ENCODE assay signal across 15 cellular contexts in genomic region chr16:15976225-15976812, GRCh38. TPM values are rescaled to one million over a fixed set of nuclear protein-coding genes. Genes with fewer than 3 reads are reported as not detected.
DNase-seq lines count a peak whose midpoint lies in the region; ATAC-seq and TF ChIP-seq lines count a peak whose summit lies in the region.
"Had no signal": no experiment of that assay in that cellular context is flagged by ENCODE, and none has a peak within 500 bp of the region (broad histone marks: within the 10 kb centered on the region; RNA-seq: fewer than 3 reads in every experiment).

No MANE protein-coding gene starts in this region.

- no peak overlapping the region for H3K4me3 ChIP-seq in hepatocyte
- no peak overlapping the region for H3K4me3 ChIP-seq in trophoblast cell (ENCODE audit: low read depth, low read length)
- H3K4me3 ChIP-seq: mucosa of descending colon had no signal

- H3K36me3 ChIP-seq in hepatocyte (replicated peaks; ENCODE audit: insufficient read depth, low read depth) (no peaks in the 10 kb centered on the region), trophoblast cell (ENCODE audit: control insufficient read depth in 1 of 2, insufficient read depth in 2 of 2, low read length in 2 of 2) (peaks cover under 1 to 5% of the 10 kb centered on the region in 2 experiments)

- no peak overlapping the region for H4K8ac ChIP-seq in trophoblast cell (ENCODE audit: low read depth, low read length)

- H3K36me3 Mint-ChIP-seq in activated T-helper 17 cell treated with anti-CD3 and anti-CD28 coated beads, Interleukin-2, amount 50 U/mL, for 72 hours (ENCODE audit: low read depth) = peaks cover 78% of the 10 kb centered on the region

- no peak overlapping the region for H3K4ac ChIP-seq in trophoblast cell (ENCODE audit: low read depth, low read length)

- peaks cover 17% of the 10 kb centered on the region for H3K79me2 ChIP-seq in hepatocyte
- H3K79me2 ChIP-seq in trophoblast cell (ENCODE audit: control insufficient read depth, insufficient read depth, low read length, poor library complexity) = no peaks in the 10 kb centered on the region

- H3K27ac Mint-ChIP-seq in activated T-helper 17 cell treated with anti-CD3 and anti-CD28 coated beads, Interleukin-2, amount 50 U/mL, for 72 hours = peak overlapping the region; percentile 78
- H3K27ac Mint-ChIP-seq: activated naive CD8-positive, alpha-beta T cell treated with anti-CD3 and anti-CD28 coated beads, Interleukin-2, amount 10 ng/mL, durations not matched to agents 7 days and 5 days had no signal

- peak overlapping the region; percentile 13 for H3K4me3 Mint-ChIP-seq in activated T-helper 17 cell treated with anti-CD3 and anti-CD28 coated beads, Interleukin-2, amount 50 U/mL, for 72 hours
- H3K4me3 Mint-ChIP-seq: activated naive CD8-positive, alpha-beta T cell treated with anti-CD3 and anti-CD28 coated beads, Interleukin-2, amount 10 ng/mL, durations not matched to agents 7 days and 5 days had no signal

- H2AFZ ChIP-seq in hepatocyte (no peak overlapping the region), trophoblast cell (ENCODE audit: insufficient read depth, low read length, poor library complexity) (no peak overlapping the region)

- no peak overlapping the region for H2AK5ac ChIP-seq in trophoblast cell (ENCODE audit: low read length)

- peaks cover 3% of the 10 kb centered on the region for H3K4me1 ChIP-seq in hepatocyte (ENCODE audit: insufficient read depth)
- H3K4me1 ChIP-seq in trophoblast cell (ENCODE audit: control insufficient read depth in 1 of 2, insufficient read depth in 2 of 2, low read length in 2 of 2) = no peaks in the 10 kb centered on the region

- H3K27me3 ChIP-seq in hepatocyte (no peaks in the 10 kb centered on the region), trophoblast cell (ENCODE audit: insufficient read depth, low read length) (no peaks in the 10 kb centered on the region)

- no peak overlapping the region for H3K9ac ChIP-seq in trophoblast cell (ENCODE audit: low read length)

- peaks cover 21% of the 10 kb centered on the region for H3K4me1 Mint-ChIP-seq in activated T-helper 17 cell treated with anti-CD3 and anti-CD28 coated beads, Interleukin-2, amount 50 U/mL, for 72 hours
- H3K4me1 Mint-ChIP-seq: activated naive CD8-positive, alpha-beta T cell treated with anti-CD3 and anti-CD28 coated beads, Interleukin-2, amount 10 ng/mL, durations not matched to agents 7 days and 5 days had no signal

- 57% methylated on average over 5 of the region's 5 CpGs for WGBS in hepatocyte (ENCODE audit: low lambda C conversion rate, missing lambda C conversion rate)
- no CpG with 5 or more reads among the region's 5 CpGs for WGBS in trophoblast cell (ENCODE audit: extremely low coverage, insufficient coverage, insufficient read length)

- no peaks in the 10 kb centered on the region for H3K9me2 ChIP-seq in hepatocyte (replicated peaks; ENCODE audit: insufficient read depth)

- DNase-seq in D341Med (ENCODE audit: low spot score) (peak; percentile 56), hepatocyte (ENCODE audit: low spot score) (no peak), trophoblast cell (no peak), NCI-H446 (lab: John Stamatoyannopoulos, UW) (no peak)
- DNase-seq in stimulated activated naive CD8-positive, alpha-beta T cell treated with anti-CD3 and anti-CD28 coated beads, Interleukin-15, Interleukin-2, amounts not matched to agents 100 U/mL and 50 U/mL, for 24 hours = no peak
- DNase-seq: activated naive CD8-positive, alpha-beta T cell treated with anti-CD3 and anti-CD28 coated beads, Interleukin-2, amount 10 ng/mL, durations not matched to agents 7 days and 5 days; effector CD8-positive, alpha-beta T cell; mucosa of descending colon; NCI-H2171 treated with DMSO at 0.1 percent for 48 hours; retina; T-helper 2 cell had no signal

- H3K9me3 Mint-ChIP-seq in activated T-helper 17 cell treated with anti-CD3 and anti-CD28 coated beads, Interleukin-2, amount 50 U/mL, for 72 hours = peaks cover 24% of the 10 kb centered on the region

- no peak for ATAC-seq in activated T-helper 17 cell treated with anti-CD3 and anti-CD28 coated beads, Interleukin-2, amount 50 U/mL, for 72 hours (replicated peaks)
- ATAC-seq in stimulated activated naive CD8-positive, alpha-beta T cell treated with anti-CD3 and anti-CD28 coated beads, Interleukin-15, Interleukin-2, amounts not matched to agents 100 U/mL and 50 U/mL, for 24 hours = peak; percentile 14
- ATAC-seq in GM18868 (IDR thresholded peaks at IDR 0.05; ENCODE audit: unreplicated experiment) (no peak), HG02938 (IDR thresholded peaks at IDR 0.05; ENCODE audit: unreplicated experiment) (no peak)

- H3K4me2 ChIP-seq in hepatocyte (no peak overlapping the region), trophoblast cell (ENCODE audit: low read length) (no peak overlapping the region)

- H2BK120ac ChIP-seq in trophoblast cell (ENCODE audit: insufficient read depth, low read length, poor library complexity) = no peak overlapping the region

- H4K20me1 ChIP-seq in hepatocyte (ENCODE audit: insufficient read depth, poor library complexity, severe bottlenecking) = no peaks in the 10 kb centered on the region

- H3K14ac ChIP-seq in trophoblast cell (ENCODE audit: low read length) = no peak overlapping the region

- H4K91ac ChIP-seq in trophoblast cell (ENCODE audit: low read depth, low read length) = no peak overlapping the region

- no peaks in the 10 kb centered on the region for H3K27me3 Mint-ChIP-seq in activated T-helper 17 cell treated with anti-CD3 and anti-CD28 coated beads, Interleukin-2, amount 50 U/mL, for 72 hours
- H3K27me3 Mint-ChIP-seq: activated naive CD8-positive, alpha-beta T cell treated with anti-CD3 and anti-CD28 coated beads, Interleukin-2, amount 10 ng/mL, durations not matched to agents 7 days and 5 days had no signal

- H3K79me1 ChIP-seq in trophoblast cell (ENCODE audit: low read length) = no peaks in the 10 kb centered on the region

- H3K27ac ChIP-seq in hepatocyte = peak overlapping the region; percentile 76
- H3K27ac ChIP-seq in trophoblast cell (ENCODE audit: low read depth, low read length) = no peak overlapping the region
- H3K27ac ChIP-seq: C4-2B had no signal

- TF ChIP-seq CTCF in hepatocyte (IDR thresholded peaks at IDR 0.05; ENCODE audit: poor library complexity) = no peak

- H2BK5ac ChIP-seq in trophoblast cell (ENCODE audit: low read depth, low read length, poor library complexity) = no peak overlapping the region

- H2BK12ac ChIP-seq in trophoblast cell (ENCODE audit: low read length) = no peak overlapping the region

- no peak overlapping the region for H3K23ac ChIP-seq in trophoblast cell (ENCODE audit: low read length)

- H3K9me3 ChIP-seq in hepatocyte (ENCODE audit: low read depth) (no peaks in the 10 kb centered on the region), trophoblast cell (ENCODE audit: insufficient read depth, low read depth, low read length) (peaks cover 11% of the 10 kb centered on the region)

- no peak overlapping the region for H4K12ac ChIP-seq in trophoblast cell (ENCODE audit: low read depth, low read length)

- no peak overlapping the region for H3K18ac ChIP-seq in trophoblast cell (ENCODE audit: low read length)

RNA-seq across cellular contexts. Expression of gene ABCC1, which starts 26.9 kb away (rescaled TPM):
- total RNA-seq in activated T-helper 17 cell treated with anti-CD3 and anti-CD28 coated beads, Interleukin-2, amount 50 U/mL, for 72 hours = 10 to 100 TPM; 78.0 to 84.0 TPM
- total RNA-seq in hepatocyte = 7.0 and 7.3 TPM in 2 replicates
- 7.1 and 9.3 TPM in 2 replicates for polyA plus RNA-seq in hepatocyte
- polyA plus RNA-seq in trophoblast cell (2013) = 15.6 and 16.1 TPM in 2 replicates
